ENCODE assay signal across 10 cellular contexts in the genomic region with DNA sequence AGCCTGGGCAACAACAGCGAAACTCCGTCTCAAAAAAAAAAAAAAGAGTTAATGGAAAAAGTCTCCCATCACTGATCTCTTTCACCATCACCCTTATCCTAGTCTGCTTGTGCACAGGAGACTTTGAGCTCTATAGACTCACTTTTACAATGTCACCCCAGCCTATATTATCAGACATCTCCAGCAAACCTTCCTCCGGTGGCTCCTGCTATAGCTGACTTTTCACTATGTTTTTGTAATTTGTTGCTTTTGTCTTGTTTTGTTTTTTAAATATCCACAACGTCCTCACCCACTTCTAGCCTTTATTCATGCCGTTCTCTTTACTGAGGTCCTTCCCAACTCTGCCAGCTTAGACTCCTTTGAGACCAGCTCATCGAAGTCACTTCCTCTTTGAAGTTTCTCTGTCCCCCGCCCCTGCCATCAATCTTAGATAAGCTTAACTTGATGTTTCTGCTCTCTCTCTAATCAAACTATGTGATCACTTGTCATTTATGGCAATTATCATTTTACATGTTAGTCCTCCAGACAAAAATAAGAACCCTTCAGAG.
DNase-seq lines count a peak whose midpoint lies in the region; ATAC-seq and TF ChIP-seq lines count a peak whose summit lies in the region.
"Had no signal": no experiment of that assay in that cellular context is flagged by ENCODE, and none has a peak within 500 bp of the region (broad histone marks: within the 10 kb centered on the region; RNA-seq: fewer than 3 reads in every experiment).

No MANE protein-coding gene starts in this region.

- TF ChIP-seq CTCF in mammary epithelial cell (conservative IDR thresholded peaks at IDR 0.05 in 1 of 2, IDR thresholded peaks at IDR 0.05 in 1 of 2; ENCODE audit: extremely low read depth in 1 of 2, insufficient read depth in 1 of 2, low read depth in 1 of 2, low read length in 2 of 2) (no peak), gastrocnemius medialis (IDR thresholded peaks at IDR 0.05 in 4 of 5, conservative IDR thresholded peaks at IDR 0.05 in 1 of 5) (no peak)

- BruUV-seq in mammary epithelial cell (replicated peaks; lab: Mats Ljungman, UMichigan) = no TSS peak

- TF ChIP-seq POLR2A in gastrocnemius medialis (IDR thresholded peaks at IDR 0.05) = no peak

- CTCF ChIA-PET in activated CD4-positive, alpha-beta T cell treated with anti-CD3 and anti-CD28 coated beads for 36 hours (lab: Charles Lee) = interaction anchor here (0.7 to 1.3 kb wide), 9 partner anchors 9 to 162 kb away, joined by 3 to 5 read pairs (median 4); partner anchors contain the start of gene FAM174B
- CTCF ChIA-PET in mammary epithelial cell (lab: Charles Lee; ENCODE audit: low non-redundant PET) = no interaction called here

- in situ Hi-C loops in mammary epithelial cell (cut with MboI; ENCODE audit: low sequenced_read_pairs in 2 of 2) (no loop called here), gastrocnemius medialis (cut with MboI; ENCODE audit: low sequenced_read_pairs in 4 of 4) (loop anchor here in 2 of 4 donors (10.0 to 25.0 kb wide), 2 partner anchors 97 to 645 kb away; no protein-coding TSS in a partner anchor)

- no peaks in the 10 kb centered on the region for H3K27me3 Mint-ChIP-seq in activated CD4-positive, alpha-beta T cell treated with anti-CD3 and anti-CD28 coated beads for 36 hours

- no peaks in the 10 kb centered on the region for H4K20me1 ChIP-seq in mammary epithelial cell (ENCODE audit: insufficient read depth, low read length)

- H3K4me3 ChIP-seq in mammary epithelial cell (replicated peaks in 1 of 3; ENCODE audit: insufficient read depth in 1 of 3, low read depth in 2 of 3, low read length in 3 of 3) (no peak overlapping the region), skin epidermis (no peak overlapping the region), gastrocnemius medialis (no peak overlapping the region)
- H3K4me3 ChIP-seq: body of pancreas had no signal

- H3K9me3 Mint-ChIP-seq in activated CD4-positive, alpha-beta T cell treated with anti-CD3 and anti-CD28 coated beads for 36 hours (ENCODE audit: low read depth) = no peaks in the 10 kb centered on the region

- DNase-seq in activated CD4-positive, alpha-beta T cell treated with anti-CD3 and anti-CD28 coated beads for 36 hours = no peak
- DNase-seq in activated CD4-positive, alpha-beta T cell treated with anti-CD3 and anti-CD28 coated beads for 48 hours = no peak
- DNase-seq in NOMO-1 treated with DMSO at 0.1 percent for 48 hours (lab: John Stamatoyannopoulos, UW; ENCODE audit: unreplicated experiment) (peak; percentile 73), mammary epithelial cell (no peak), NCI-H2196 treated with DMSO at 0.1 percent for 48 hours (lab: John Stamatoyannopoulos, UW; ENCODE audit: unreplicated experiment) (no peak), gastrocnemius medialis (no peak)
- DNase-seq: body of pancreas, NCI-H446 treated with DMSO at 0.1 percent for 48 hours had no signal

- no peaks in the 10 kb centered on the region for H3K36me3 Mint-ChIP-seq in activated CD4-positive, alpha-beta T cell treated with anti-CD3 and anti-CD28 coated beads for 36 hours (ENCODE audit: low read depth)

- no peaks in the 10 kb centered on the region for H3K36me3 ChIP-seq in mammary epithelial cell (ENCODE audit: insufficient read depth, low read length)
- no peaks in the 10 kb centered on the region for H3K36me3 ChIP-seq in gastrocnemius medialis

- ATAC-seq in activated CD4-positive, alpha-beta T cell treated with anti-CD3 and anti-CD28 coated beads for 36 hours = no peak
- ATAC-seq in HG03442 (IDR thresholded peaks at IDR 0.05; ENCODE audit: unreplicated experiment) (no peak), gastrocnemius medialis (no peak)
- ATAC-seq: body of pancreas had no signal

- intact Hi-C loops in activated CD4-positive, alpha-beta T cell treated with anti-CD3 and anti-CD28 coated beads for 36 hours (cut with DNase I, micrococcal nuclease) = no loop called here
- intact Hi-C loops in mammary epithelial cell (cut with micrococcal nuclease) (no loop called here), gastrocnemius medialis (cut with DNase I; ENCODE audit: low total_unique reads) (no loop called here)

- H3K4me3 Mint-ChIP-seq in activated CD4-positive, alpha-beta T cell treated with anti-CD3 and anti-CD28 coated beads for 36 hours = peak overlapping the region; percentile 82

- H3K9me3 ChIP-seq in mammary epithelial cell (replicated peaks; ENCODE audit: insufficient read depth, low read length) (no peaks in the 10 kb centered on the region), gastrocnemius medialis (no peaks in the 10 kb centered on the region)
- H3K9me3 ChIP-seq: body of pancreas had no signal

- H3K4me1 ChIP-seq in mammary epithelial cell (ENCODE audit: insufficient read depth, low read length) (peaks cover 44% of the 10 kb centered on the region), gastrocnemius medialis (peaks cover 12 to 27% of the 10 kb centered on the region in 2 donors)

- H3K27ac ChIP-seq in mammary epithelial cell (ENCODE audit: insufficient read depth, low read depth, low read length) = peak overlapping the region; percentile 34
- peak overlapping the region in 16 of 21 experiments; percentile 5 to 97 (median 89) for H3K27ac ChIP-seq in skin epidermis
- peak overlapping the region in 2 of 4 donors; percentile 88 to 90 for H3K27ac ChIP-seq in gastrocnemius medialis

- POLR2A ChIA-PET in activated CD4-positive, alpha-beta T cell treated with anti-CD3 and anti-CD28 coated beads for 36 hours (lab: Charles Lee) = interaction anchor here (0.5 to 3.6 kb wide), 8 partner anchors 8 to 92 kb away, joined by 3 to 31 read pairs (median 4); no protein-coding TSS in a partner anchor

- H3K9ac ChIP-seq in mammary epithelial cell (ENCODE audit: insufficient read depth, low read length) = peak overlapping the region; percentile 2

- peak overlapping the region; percentile 83 for H2AFZ ChIP-seq in mammary epithelial cell (ENCODE audit: low read depth, low read length)

- H3K27me3 ChIP-seq in mammary epithelial cell (ENCODE audit: insufficient read depth, low read length) = no peaks in the 10 kb centered on the region
- H3K27me3 ChIP-seq in gastrocnemius medialis = no peaks in the 10 kb centered on the region
- H3K27me3 ChIP-seq: body of pancreas had no signal

- peak overlapping the region; percentile 77 for H3K27ac Mint-ChIP-seq in activated CD4-positive, alpha-beta T cell treated with anti-CD3 and anti-CD28 coated beads for 36 hours

- peaks cover 70% of the 10 kb centered on the region for H3K4me1 Mint-ChIP-seq in activated CD4-positive, alpha-beta T cell treated with anti-CD3 and anti-CD28 coated beads for 36 hours

- WGBS in mammary epithelial cell (ENCODE audit: low coverage, missing lambda C conversion rate) = 31% methylated on average over 7 of the region's 7 CpGs

- H3K4me2 ChIP-seq in mammary epithelial cell (ENCODE audit: insufficient read depth, low read depth, low read length) = peak overlapping the region; percentile 72

- dilution Hi-C loops in mammary epithelial cell (cut with HindIII; ENCODE audit: low sequenced_read_pairs) = loop anchor here (5.0 kb wide), 1 partner anchor 80 kb away; no protein-coding TSS in a partner anchor

- peaks cover 2% of the 10 kb centered on the region for H3K79me2 ChIP-seq in mammary epithelial cell (ENCODE audit: insufficient read depth, low read length)
